Comparison of ENCODE assay signal across 13 cellular contexts in the genomic region with DNA sequence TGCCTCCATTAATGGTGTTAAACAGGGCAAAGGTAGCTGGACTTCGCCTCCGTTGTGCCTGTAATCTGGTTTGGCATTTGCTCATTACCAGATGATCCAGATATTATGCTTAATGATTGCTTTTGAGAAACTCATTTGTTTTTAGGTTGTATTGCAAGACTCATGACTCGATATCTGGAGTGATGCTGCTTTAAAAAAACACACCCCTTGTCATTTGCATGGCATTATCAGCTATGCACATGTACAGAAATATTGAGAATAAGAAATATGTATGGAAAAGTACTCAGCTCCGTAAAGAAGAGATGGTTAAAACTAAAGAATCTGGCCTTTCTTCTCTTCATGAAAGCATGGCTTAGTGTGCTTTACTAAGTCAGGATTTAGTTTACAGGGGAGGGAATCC.
DNase-seq lines count a peak whose midpoint lies in the region; ATAC-seq and TF ChIP-seq lines count a peak whose summit lies in the region.
"Had no signal": no experiment of that assay in that cellular context is flagged by ENCODE, and none has a peak within 500 bp of the region (broad histone marks: within the 10 kb centered on the region; RNA-seq: fewer than 3 reads in every experiment).

No MANE protein-coding gene starts in this region.

- peaks cover 27% of the 10 kb centered on the region for H3K4me1 Mint-ChIP-seq in Caco-2 (ENCODE audit: low read depth, unreplicated experiment)
- H3K4me1 Mint-ChIP-seq in WTC11, result peaks cover 71% of the 10 kb centered on the region

- peak overlapping the region; percentile 76 for H3K27ac Mint-ChIP-seq in Caco-2 (ENCODE audit: unreplicated experiment)
- H3K27ac Mint-ChIP-seq in WTC11, result peak overlapping the region; percentile 78

- H3K4me3 Mint-ChIP-seq in Caco-2 (ENCODE audit: unreplicated experiment) (no peak overlapping the region), WTC11 (no peak overlapping the region)

- peaks cover 37% of the 10 kb centered on the region for H3K36me3 Mint-ChIP-seq in Caco-2 (ENCODE audit: insufficient read depth, unreplicated experiment)
- peaks cover 3% of the 10 kb centered on the region for H3K36me3 Mint-ChIP-seq in WTC11

- intact Hi-C loops in Caco-2 (cut with micrococcal nuclease; ENCODE audit: unreplicated experiment), result no loop called here
- intact Hi-C loops in sigmoid colon (cut with DNase I), result loop anchor here (10.0 kb wide), 1 partner anchor 495 kb away; a partner anchor contains a TSS

- H3K9me3 ChIP-seq in Caco-2 (no peaks in the 10 kb centered on the region), sigmoid colon (no peaks in the 10 kb centered on the region)
- H3K9me3 ChIP-seq: BLaER1 had no signal

- TF ChIP-seq CTCF in Caco-2 (IDR thresholded peaks at IDR 0.05; ENCODE audit: insufficient read depth in 1 of 2, low read depth in 1 of 2, low read length in 1 of 2, severe bottlenecking in 1 of 2, unreplicated experiment in 1 of 2), result no peak
- no peak for TF ChIP-seq CTCF in WTC11 (IDR thresholded peaks at IDR 0.05)
- no peak for TF ChIP-seq CTCF in fibroblast of pulmonary artery (IDR thresholded peaks at IDR 0.05; ENCODE audit: low read length, missing control alignments)
- no peak for TF ChIP-seq CTCF in sigmoid colon (IDR thresholded peaks at IDR 0.05)

- H3K27me3 Mint-ChIP-seq in Caco-2 (ENCODE audit: insufficient read depth, unreplicated experiment) (no peaks in the 10 kb centered on the region), WTC11 (ENCODE audit: low read depth) (no peaks in the 10 kb centered on the region)

- no peak for TF ChIP-seq EP300 in sigmoid colon (IDR thresholded peaks at IDR 0.05)

- POLR2A ChIA-PET in Caco-2 (lab: Charles Lee) (no interaction called here), WTC11 (lab: Charles Lee) (no interaction called here)

- H3K4me1 ChIP-seq in Caco-2 (peaks cover 20% of the 10 kb centered on the region), sigmoid colon (peaks cover 0 to 50% (median 33%) of the 10 kb centered on the region in 4 donors)

- CTCF ChIA-PET in Caco-2 (lab: Charles Lee), result no interaction called here
- CTCF ChIA-PET in WTC11 (lab: Charles Lee), result no interaction called here

- H3K27ac ChIP-seq in sigmoid colon, result peak overlapping the region; percentile 1 to 54 (median 34)
- H3K27ac ChIP-seq: BLaER1, PC-9 had no signal

- H3K27me3 ChIP-seq in Caco-2 (replicated peaks; ENCODE audit: control insufficient read depth, insufficient read depth, low read length) (no peaks in the 10 kb centered on the region), sigmoid colon (no peaks in the 10 kb centered on the region)
- H3K27me3 ChIP-seq: BLaER1 had no signal

- ATAC-seq in WTC11, result no peak
- ATAC-seq in GM19452 (IDR thresholded peaks at IDR 0.05; ENCODE audit: unreplicated experiment), result no peak

- H3K9me3 Mint-ChIP-seq in Caco-2 (ENCODE audit: unreplicated experiment), result no peaks in the 10 kb centered on the region
- no peaks in the 10 kb centered on the region for H3K9me3 Mint-ChIP-seq in WTC11

- BruUV-seq in Caco-2 (replicated peaks; lab: Mats Ljungman, UMichigan), result no TSS peak

- TF ChIP-seq POLR2A in sigmoid colon (IDR thresholded peaks at IDR 0.05), result no peak

- H3K4me3 ChIP-seq in Caco-2 (ENCODE audit: low read depth, low read length) (no peak overlapping the region), fibroblast of pulmonary artery (replicated peaks; ENCODE audit: low read depth, low read length) (peak overlapping the region; percentile 43), sigmoid colon (peak overlapping the region in 1 of 4 donors; percentile 0)
- H3K4me3 ChIP-seq: BLaER1, PC-9 had no signal

- WGBS in sigmoid colon, 2 donors, result 88 to 90% methylated on average over 4 of the region's 4 CpGs

- H3K36me3 ChIP-seq in Caco-2 (ENCODE audit: control insufficient read depth, insufficient read depth, low read length) (no peaks in the 10 kb centered on the region; the same call in 1 of the 2 replicates), sigmoid colon (no peaks in the 10 kb centered on the region)

- DNase-seq in Caco-2 (no peak), WTC11 (ENCODE audit: low spot score) (no peak), fibroblast of pulmonary artery (ENCODE audit: low read depth) (no peak), sigmoid colon (no peak), NCI-H2171 (lab: John Stamatoyannopoulos, UW) (no peak), NCI-H226 (no peak), glomerular visceral epithelial cell (ENCODE audit: extremely low spot score) (no peak)
- DNase-seq: effector memory CD4-positive, alpha-beta T cell; NCI-H345; T-helper 9 cell had no signal

TF ChIP-seq in WTC11, 78 proteins besides CTCF, POLR2A, EP300 and RAD21:
- TF ChIP-seq, protein P1, sequence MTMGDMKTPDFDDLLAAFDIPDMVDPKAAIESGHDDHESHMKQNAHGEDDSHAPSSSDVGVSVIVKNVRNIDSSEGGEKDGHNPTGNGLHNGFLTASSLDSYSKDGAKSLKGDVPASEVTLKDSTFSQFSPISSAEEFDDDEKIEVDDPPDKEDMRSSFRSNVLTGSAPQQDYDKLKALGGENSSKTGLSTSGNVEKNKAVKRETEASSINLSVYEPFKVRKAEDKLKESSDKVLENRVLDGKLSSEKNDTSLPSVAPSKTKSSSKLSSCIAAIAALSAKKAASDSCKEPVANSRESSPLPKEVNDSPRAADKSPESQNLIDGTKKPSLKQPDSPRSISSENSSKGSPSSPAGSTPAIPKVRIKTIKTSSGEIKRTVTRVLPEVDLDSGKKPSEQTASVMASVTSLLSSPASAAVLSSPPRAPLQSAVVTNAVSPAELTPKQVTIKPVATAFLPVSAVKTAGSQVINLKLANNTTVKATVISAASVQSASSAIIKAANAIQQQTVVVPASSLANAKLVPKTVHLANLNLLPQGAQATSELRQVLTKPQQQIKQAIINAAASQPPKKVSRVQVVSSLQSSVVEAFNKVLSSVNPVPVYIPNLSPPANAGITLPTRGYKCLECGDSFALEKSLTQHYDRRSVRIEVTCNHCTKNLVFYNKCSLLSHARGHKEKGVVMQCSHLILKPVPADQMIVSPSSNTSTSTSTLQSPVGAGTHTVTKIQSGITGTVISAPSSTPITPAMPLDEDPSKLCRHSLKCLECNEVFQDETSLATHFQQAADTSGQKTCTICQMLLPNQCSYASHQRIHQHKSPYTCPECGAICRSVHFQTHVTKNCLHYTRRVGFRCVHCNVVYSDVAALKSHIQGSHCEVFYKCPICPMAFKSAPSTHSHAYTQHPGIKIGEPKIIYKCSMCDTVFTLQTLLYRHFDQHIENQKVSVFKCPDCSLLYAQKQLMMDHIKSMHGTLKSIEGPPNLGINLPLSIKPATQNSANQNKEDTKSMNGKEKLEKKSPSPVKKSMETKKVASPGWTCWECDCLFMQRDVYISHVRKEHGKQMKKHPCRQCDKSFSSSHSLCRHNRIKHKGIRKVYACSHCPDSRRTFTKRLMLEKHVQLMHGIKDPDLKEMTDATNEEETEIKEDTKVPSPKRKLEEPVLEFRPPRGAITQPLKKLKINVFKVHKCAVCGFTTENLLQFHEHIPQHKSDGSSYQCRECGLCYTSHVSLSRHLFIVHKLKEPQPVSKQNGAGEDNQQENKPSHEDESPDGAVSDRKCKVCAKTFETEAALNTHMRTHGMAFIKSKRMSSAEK (CRISPR knock-in tag; IDR thresholded peaks at IDR 0.05; ENCODE audit: borderline replicate concordance), result no peak
- no peak for TF ChIP-seq ZNF671 (CRISPR knock-in tag; IDR thresholded peaks at IDR 0.05)
- TF ChIP-seq ELF4 (CRISPR knock-in tag; IDR thresholded peaks at IDR 0.05; ENCODE audit: low read depth), result no peak
- no peak for TF ChIP-seq ZNF121 (CRISPR knock-in tag; IDR thresholded peaks at IDR 0.05)
- TF ChIP-seq PRRX2 (CRISPR knock-in tag; IDR thresholded peaks at IDR 0.05), result no peak
- TF ChIP-seq, protein P2, sequence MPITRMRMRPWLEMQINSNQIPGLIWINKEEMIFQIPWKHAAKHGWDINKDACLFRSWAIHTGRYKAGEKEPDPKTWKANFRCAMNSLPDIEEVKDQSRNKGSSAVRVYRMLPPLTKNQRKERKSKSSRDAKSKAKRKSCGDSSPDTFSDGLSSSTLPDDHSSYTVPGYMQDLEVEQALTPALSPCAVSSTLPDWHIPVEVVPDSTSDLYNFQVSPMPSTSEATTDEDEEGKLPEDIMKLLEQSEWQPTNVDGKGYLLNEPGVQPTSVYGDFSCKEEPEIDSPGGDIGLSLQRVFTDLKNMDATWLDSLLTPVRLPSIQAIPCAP (CRISPR knock-in tag; IDR thresholded peaks at IDR 0.05), result no peak
- no peak for TF ChIP-seq ZNF138 (CRISPR knock-in tag; conservative IDR thresholded peaks at IDR 0.05)
